ENCODE assay signal across 17 cellular contexts in the genomic region with DNA sequence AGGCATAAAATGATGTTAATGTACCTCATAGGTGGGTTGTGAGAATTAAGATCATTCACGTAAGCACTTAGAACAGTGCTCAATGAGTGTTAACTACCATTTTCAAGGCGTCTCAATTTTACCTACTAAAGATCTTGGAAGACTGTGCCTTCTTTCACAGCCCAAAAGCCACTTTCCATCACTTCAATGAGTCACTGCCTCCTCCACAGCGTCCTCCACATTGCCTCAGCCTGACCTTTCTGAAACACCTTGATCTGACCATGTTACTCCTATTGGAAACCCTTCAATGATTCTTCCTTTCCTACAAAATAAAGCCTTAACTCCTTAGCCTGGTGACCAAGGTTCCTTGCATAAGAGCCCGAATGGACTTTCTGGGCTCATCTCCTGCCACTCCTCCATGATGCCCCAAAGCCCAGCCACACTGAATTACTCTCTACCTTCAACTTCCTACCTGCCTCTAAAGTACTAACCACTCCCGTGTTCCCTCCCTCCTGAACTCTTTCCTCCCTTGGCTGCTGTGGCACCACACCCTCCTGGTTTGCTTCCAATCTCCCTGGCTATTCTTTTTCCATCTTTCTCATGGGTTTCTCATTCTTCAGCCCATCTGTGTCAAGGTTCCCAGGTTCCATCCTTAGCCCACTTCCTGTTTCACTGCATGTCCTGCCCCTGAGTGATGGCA.
"Had no signal": no experiment of that assay in that cellular context is flagged by ENCODE, and none has a peak within 500 bp of the region (broad histone marks: within the 10 kb centered on the region; RNA-seq: fewer than 3 reads in every experiment).

No MANE protein-coding gene starts in this region.

- H3K27me3 Mint-ChIP-seq: activated CD4-positive, alpha-beta T cell treated with anti-CD3 and anti-CD28 coated beads, Interleukin-2, amount 10 ng/mL, durations not matched to agents 24 days and 14 days had no signal

- H3K9me3 ChIP-seq: esophagus muscularis mucosa, lower lobe of right lung, psoas muscle, right lobe of liver, upper lobe of right lung had no signal

- ATAC-seq: lower lobe of right lung, psoas muscle, right lobe of liver, upper lobe of right lung had no signal

- H3K27me3 ChIP-seq: brain microvascular endothelial cell, esophagus muscularis mucosa, right lobe of liver, upper lobe of right lung had no signal

- DNase-seq: activated CD4-positive, alpha-beta T cell treated with anti-CD3 and anti-CD28 coated beads, Interleukin-2, amount 10 ng/mL, durations not matched to agents 24 days and 14 days; activated gamma-delta T cell; activated T-cell treated with anti-CD3 and anti-CD28 coated beads, Interleukin-2, amount 50 U/mL, for 1 hour; amygdala; brain microvascular endothelial cell; cerebellar nuclear complex; hypothalamus; lower lobe of right lung; psoas muscle; right lobe of liver; stimulated activated naive CD4-positive, alpha-beta T cell; T-helper 1 cell; upper lobe of right lung; WERI-Rb-1 had no signal

- H3K9me3 Mint-ChIP-seq: activated CD4-positive, alpha-beta T cell treated with anti-CD3 and anti-CD28 coated beads, Interleukin-2, amount 10 ng/mL, durations not matched to agents 24 days and 14 days; nephron had no signal

- H3K27ac ChIP-seq: brain microvascular endothelial cell, lower lobe of right lung, psoas muscle, right lobe of liver, SK-N-MC, upper lobe of right lung, WERI-Rb-1 had no signal

- H3K4me3 Mint-ChIP-seq: activated CD4-positive, alpha-beta T cell treated with anti-CD3 and anti-CD28 coated beads, Interleukin-2, amount 10 ng/mL, durations not matched to agents 24 days and 14 days had no signal

- H3K4me1 ChIP-seq: lower lobe of right lung, psoas muscle, right lobe of liver, upper lobe of right lung had no signal

- H3K36me3 ChIP-seq: brain microvascular endothelial cell, right lobe of liver, upper lobe of right lung, WERI-Rb-1 had no signal

- H3K4me3 ChIP-seq: esophagus muscularis mucosa, lower lobe of right lung, psoas muscle, right lobe of liver, SK-N-MC, upper lobe of right lung had no signal
